ENCODE assay signal across 14 cellular contexts in the genomic region with DNA sequence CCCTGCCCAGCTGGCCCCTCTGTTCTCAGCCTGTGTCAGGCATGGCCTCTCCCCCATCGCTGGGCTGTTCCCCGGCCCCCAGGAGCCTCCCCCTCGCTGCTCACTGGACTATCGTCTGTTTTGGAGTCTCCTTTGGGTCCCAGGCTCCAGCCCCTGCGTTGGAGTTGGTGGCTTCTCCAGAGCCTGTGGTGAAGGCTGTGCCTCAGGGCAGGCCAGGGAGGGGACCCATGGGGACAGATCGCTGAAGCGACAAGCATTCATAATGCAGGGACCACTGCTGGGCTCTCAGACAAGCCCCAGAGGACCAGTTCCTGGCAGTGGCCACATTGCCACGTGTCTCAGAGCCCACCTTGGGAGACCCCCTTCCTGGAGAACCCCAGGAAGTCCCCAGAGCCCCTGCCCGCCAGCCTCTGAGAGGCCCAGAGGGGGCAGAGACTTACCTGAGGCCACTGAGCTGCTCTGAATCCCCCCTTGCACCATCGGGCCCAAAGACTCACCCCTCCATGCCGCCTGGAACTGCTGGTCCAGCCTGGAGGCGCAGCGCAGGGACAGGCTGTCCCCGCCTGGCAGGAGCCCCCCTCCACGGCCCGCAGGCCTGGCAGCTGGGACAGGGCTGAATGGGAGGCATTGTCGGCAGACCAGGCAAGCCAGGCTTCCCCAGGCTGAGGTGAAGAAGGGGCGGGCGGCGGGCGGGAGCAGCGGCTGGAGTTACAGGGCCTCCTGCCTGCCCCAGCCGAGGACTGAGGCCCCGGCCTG. TPM values are rescaled to one million over a fixed set of nuclear protein-coding genes. Genes with fewer than 3 reads are reported as not detected.
A peak's percentile ranks its signal among the peaks of the same experiment; 100 is the strongest.
DNase-seq lines count a peak whose midpoint lies in the region; ATAC-seq and TF ChIP-seq lines count a peak whose summit lies in the region.
"Had no signal": no experiment of that assay in that cellular context is flagged by ENCODE, and none has a peak within 500 bp of the region (broad histone marks: within the 10 kb centered on the region; RNA-seq: fewer than 3 reads in every experiment).

A gene with protein sequence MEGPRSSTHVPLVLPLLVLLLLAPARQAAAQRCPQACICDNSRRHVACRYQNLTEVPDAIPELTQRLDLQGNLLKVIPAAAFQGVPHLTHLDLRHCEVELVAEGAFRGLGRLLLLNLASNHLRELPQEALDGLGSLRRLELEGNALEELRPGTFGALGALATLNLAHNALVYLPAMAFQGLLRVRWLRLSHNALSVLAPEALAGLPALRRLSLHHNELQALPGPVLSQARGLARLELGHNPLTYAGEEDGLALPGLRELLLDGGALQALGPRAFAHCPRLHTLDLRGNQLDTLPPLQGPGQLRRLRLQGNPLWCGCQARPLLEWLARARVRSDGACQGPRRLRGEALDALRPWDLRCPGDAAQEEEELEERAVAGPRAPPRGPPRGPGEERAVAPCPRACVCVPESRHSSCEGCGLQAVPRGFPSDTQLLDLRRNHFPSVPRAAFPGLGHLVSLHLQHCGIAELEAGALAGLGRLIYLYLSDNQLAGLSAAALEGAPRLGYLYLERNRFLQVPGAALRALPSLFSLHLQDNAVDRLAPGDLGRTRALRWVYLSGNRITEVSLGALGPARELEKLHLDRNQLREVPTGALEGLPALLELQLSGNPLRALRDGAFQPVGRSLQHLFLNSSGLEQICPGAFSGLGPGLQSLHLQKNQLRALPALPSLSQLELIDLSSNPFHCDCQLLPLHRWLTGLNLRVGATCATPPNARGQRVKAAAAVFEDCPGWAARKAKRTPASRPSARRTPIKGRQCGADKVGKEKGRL (minus strand): TSS at position 555 of the 756 bp plus-strand sequence. CDS start 50 bp downstream, at position 505.

- H3K4me3 ChIP-seq in breast epithelium (peak within 1 kb of the TSS in 1 of 3 donors; percentile 7), mammary epithelial cell (replicated peaks in 1 of 3; ENCODE audit: insufficient read depth in 1 of 3, low read depth in 2 of 3, low read length in 3 of 3) (no peak within 1 kb of the TSS), transverse colon (no peak within 1 kb of the TSS)
- H3K4me3 ChIP-seq: GM23248 had no signal

- BruUV-seq in mammary epithelial cell (replicated peaks; lab: Mats Ljungman, UMichigan): no TSS peak

- peaks cover 11% of the 10 kb centered on the region for H3K4me1 Mint-ChIP-seq in central memory CD8-positive, alpha-beta T cell
- H3K4me1 Mint-ChIP-seq in memory B cell: peaks cover 9% of the 10 kb centered on the region
- H3K4me1 Mint-ChIP-seq in activated T-helper 1 cell treated with anti-CD3 and anti-CD28 coated beads, Interleukin-12 subunit alpha, Interleukin-12 subunit beta, Interleukin-2, Interleukin-4 antibody, amounts not matched to agents 30 ng/mL and 10 ng/mL and 1 ng/mL, durations not matched to agents 14 hours and 24 hours and 36 hours (ENCODE audit: low read depth): no peaks in the 10 kb centered on the region

- no peak for ATAC-seq in central memory CD8-positive, alpha-beta T cell (replicated peaks; ENCODE audit: extremely low read depth, poor library complexity, severe bottlenecking)
- no peak for ATAC-seq in memory B cell (ENCODE audit: low read depth)
- no peak for ATAC-seq in GM18505 (IDR thresholded peaks at IDR 0.05; ENCODE audit: unreplicated experiment)

- 37% methylated on average over 14 of the region's 24 CpGs for WGBS in mammary epithelial cell (ENCODE audit: low coverage, missing lambda C conversion rate)
- 71% methylated on average over 22 of the region's 24 CpGs; no CpG with 5 or more reads in 1 of the 2 donors for WGBS in transverse colon (ENCODE audit: low coverage in 1 of 2), 2 donors

- DNase-seq in breast epithelium (ENCODE audit: low spot score in 2 of 2): peak in 1 of 2 donors; percentile 84
- DNase-seq in mammary epithelial cell: no peak
- DNase-seq in central memory CD8-positive, alpha-beta T cell (ENCODE audit: low spot score in 2 of 2): no peak
- no peak for DNase-seq in memory B cell (ENCODE audit: low spot score in 2 of 2)
- DNase-seq in transverse colon: no peak
- DNase-seq in activated T-helper 1 cell treated with anti-CD3 and anti-CD28 coated beads, Interleukin-12 subunit alpha, Interleukin-12 subunit beta, Interleukin-2, Interleukin-4 antibody, amounts not matched to agents 30 ng/mL and 10 ng/mL and 1 ng/mL, durations not matched to agents 14 hours and 24 hours and 36 hours (ENCODE audit: low spot score): no peak
- DNase-seq in NCI-H2196 treated with DMSO at 0.1 percent for 48 hours (lab: John Stamatoyannopoulos, UW; ENCODE audit: unreplicated experiment): no peak
- DNase-seq: activated CD4-positive, alpha-beta T cell treated with anti-CD3 and anti-CD28 coated beads for 48 hours; naive B cell had no signal

- peak within 1 kb of the TSS; percentile 44 for H3K4me3 Mint-ChIP-seq in central memory CD8-positive, alpha-beta T cell
- H3K4me3 Mint-ChIP-seq in memory B cell: peak within 1 kb of the TSS; percentile 24
- no peak within 1 kb of the TSS for H3K4me3 Mint-ChIP-seq in activated T-helper 1 cell treated with anti-CD3 and anti-CD28 coated beads, Interleukin-12 subunit alpha, Interleukin-12 subunit beta, Interleukin-2, Interleukin-4 antibody, amounts not matched to agents 30 ng/mL and 10 ng/mL and 1 ng/mL, durations not matched to agents 14 hours and 24 hours and 36 hours
- H3K4me3 Mint-ChIP-seq: activated naive CD4-positive, alpha-beta T cell treated with anti-CD3 and anti-CD28 coated beads, Interleukin-2, amount 50 U/mL, for 24 hours; stimulated activated naive CD8-positive, alpha-beta T cell treated with anti-CD3 and anti-CD28 coated beads, Interleukin-15, Interleukin-2, amounts not matched to agents 100 ng/mL and 50 ng/mL, for 24 hours had no signal

- no peak within 1 kb of the TSS for H2AFZ ChIP-seq in mammary epithelial cell (ENCODE audit: low read depth, low read length)
- H2AFZ ChIP-seq: GM23248 had no signal

- no peaks in the 10 kb centered on the region for H3K9me3 ChIP-seq in breast epithelium
- H3K9me3 ChIP-seq in mammary epithelial cell (replicated peaks; ENCODE audit: insufficient read depth, low read length): no peaks in the 10 kb centered on the region
- no peaks in the 10 kb centered on the region for H3K9me3 ChIP-seq in transverse colon

- H4K20me1 ChIP-seq in mammary epithelial cell (ENCODE audit: insufficient read depth, low read length): no peaks in the 10 kb centered on the region

- CTCF ChIA-PET in mammary epithelial cell (lab: Charles Lee; ENCODE audit: low non-redundant PET): no interaction called here

- no peak for TF ChIP-seq EP300 in transverse colon (IDR thresholded peaks at IDR 0.05; ENCODE audit: low read depth)

- H3K4me1 ChIP-seq in breast epithelium (peaks cover 0 to 4% of the 10 kb centered on the region in 2 donors), mammary epithelial cell (ENCODE audit: insufficient read depth, low read length) (peaks cover 27% of the 10 kb centered on the region), transverse colon (peaks cover 6 to 15% (median 13%) of the 10 kb centered on the region in 4 donors)

- H3K36me3 Mint-ChIP-seq in central memory CD8-positive, alpha-beta T cell (ENCODE audit: insufficient read depth): peaks cover 11% of the 10 kb centered on the region
- no peaks in the 10 kb centered on the region for H3K36me3 Mint-ChIP-seq in memory B cell
- H3K36me3 Mint-ChIP-seq in activated T-helper 1 cell treated with anti-CD3 and anti-CD28 coated beads, Interleukin-12 subunit alpha, Interleukin-12 subunit beta, Interleukin-2, Interleukin-4 antibody, amounts not matched to agents 30 ng/mL and 10 ng/mL and 1 ng/mL, durations not matched to agents 14 hours and 24 hours and 36 hours (ENCODE audit: low read depth): no peaks in the 10 kb centered on the region
- H3K36me3 Mint-ChIP-seq: naive B cell had no signal

- no peak within 1 kb of the TSS for H3K27ac Mint-ChIP-seq in central memory CD8-positive, alpha-beta T cell (ENCODE audit: low read depth)
- peak within 1 kb of the TSS; percentile 19 for H3K27ac Mint-ChIP-seq in memory B cell
- no peak within 1 kb of the TSS for H3K27ac Mint-ChIP-seq in activated T-helper 1 cell treated with anti-CD3 and anti-CD28 coated beads, Interleukin-12 subunit alpha, Interleukin-12 subunit beta, Interleukin-2, Interleukin-4 antibody, amounts not matched to agents 30 ng/mL and 10 ng/mL and 1 ng/mL, durations not matched to agents 14 hours and 24 hours and 36 hours
- H3K27ac Mint-ChIP-seq: activated naive CD4-positive, alpha-beta T cell treated with anti-CD3 and anti-CD28 coated beads, Interleukin-2, amount 50 U/mL, for 24 hours; B cell; stimulated activated naive CD8-positive, alpha-beta T cell treated with anti-CD3 and anti-CD28 coated beads, Interleukin-15, Interleukin-2, amounts not matched to agents 100 ng/mL and 50 ng/mL, for 24 hours had no signal

- TF ChIP-seq CTCF in breast epithelium (IDR thresholded peaks at IDR 0.05) (no peak), mammary epithelial cell (conservative IDR thresholded peaks at IDR 0.05 in 1 of 2, IDR thresholded peaks at IDR 0.05 in 1 of 2; ENCODE audit: extremely low read depth in 1 of 2, insufficient read depth in 1 of 2, low read depth in 1 of 2, low read length in 2 of 2) (no peak), transverse colon (IDR thresholded peaks at IDR 0.05) (no peak)

- H3K79me2 ChIP-seq in mammary epithelial cell (ENCODE audit: insufficient read depth, low read length): no peaks in the 10 kb centered on the region

- H3K36me3 ChIP-seq in breast epithelium (no peaks in the 10 kb centered on the region), mammary epithelial cell (ENCODE audit: insufficient read depth, low read length) (no peaks in the 10 kb centered on the region), transverse colon (no peaks in the 10 kb centered on the region)

- in situ Hi-C loops in mammary epithelial cell (cut with MboI; ENCODE audit: low sequenced_read_pairs in 2 of 2) (no loop called here), transverse colon (cut with MboI; ENCODE audit: low pct_ligation_motif_present in 1 of 4, low pct_unique_long_range_greater_than_20kb in 1 of 4, low sequenced_read_pairs in 3 of 4) (no loop called here)

- H3K27me3 ChIP-seq in breast epithelium (no peaks in the 10 kb centered on the region), mammary epithelial cell (ENCODE audit: insufficient read depth, low read length) (no peaks in the 10 kb centered on the region), transverse colon (no peaks in the 10 kb centered on the region)

- H3K4me2 ChIP-seq in mammary epithelial cell (ENCODE audit: insufficient read depth, low read depth, low read length): no peak within 1 kb of the TSS

- intact Hi-C loops in breast epithelium (cut with DNase I; ENCODE audit: low total_unique reads) (no loop called here), mammary epithelial cell (cut with micrococcal nuclease) (no loop called here), transverse colon (cut with DNase I; ENCODE audit: low total_unique reads) (no loop called here)
- intact Hi-C loops in activated T-helper 1 cell treated with anti-CD3 and anti-CD28 coated beads, Interleukin-12 subunit alpha, Interleukin-12 subunit beta, Interleukin-2, Interleukin-4 antibody, amounts not matched to agents 30 ng/mL and 10 ng/mL and 1 ng/mL, durations not matched to agents 14 hours and 24 hours and 36 hours (cut with micrococcal nuclease): no loop called here

- H3K9ac ChIP-seq in mammary epithelial cell (ENCODE audit: insufficient read depth, low read length): no peak within 1 kb of the TSS
- H3K9ac ChIP-seq: GM23248 had no signal

- no peaks in the 10 kb centered on the region for H3K27me3 Mint-ChIP-seq in central memory CD8-positive, alpha-beta T cell
- H3K27me3 Mint-ChIP-seq in memory B cell: no peaks in the 10 kb centered on the region
- H3K27me3 Mint-ChIP-seq in activated T-helper 1 cell treated with anti-CD3 and anti-CD28 coated beads, Interleukin-12 subunit alpha, Interleukin-12 subunit beta, Interleukin-2, Interleukin-4 antibody, amounts not matched to agents 30 ng/mL and 10 ng/mL and 1 ng/mL, durations not matched to agents 14 hours and 24 hours and 36 hours (ENCODE audit: insufficient read depth): peaks cover 2% of the 10 kb centered on the region
- H3K27me3 Mint-ChIP-seq: activated naive CD4-positive, alpha-beta T cell treated with anti-CD3 and anti-CD28 coated beads, Interleukin-2, amount 50 U/mL, for 24 hours; B cell; naive B cell; stimulated activated naive CD8-positive, alpha-beta T cell treated with anti-CD3 and anti-CD28 coated beads, Interleukin-15, Interleukin-2, amounts not matched to agents 100 ng/mL and 50 ng/mL, for 24 hours had no signal

- dilution Hi-C loops in mammary epithelial cell (cut with HindIII; ENCODE audit: low sequenced_read_pairs): no loop called here

- no peaks in the 10 kb centered on the region for H3K9me3 Mint-ChIP-seq in central memory CD8-positive, alpha-beta T cell
- H3K9me3 Mint-ChIP-seq in memory B cell: no peaks in the 10 kb centered on the region
- H3K9me3 Mint-ChIP-seq in activated T-helper 1 cell treated with anti-CD3 and anti-CD28 coated beads, Interleukin-12 subunit alpha, Interleukin-12 subunit beta, Interleukin-2, Interleukin-4 antibody, amounts not matched to agents 30 ng/mL and 10 ng/mL and 1 ng/mL, durations not matched to agents 14 hours and 24 hours and 36 hours: no peaks in the 10 kb centered on the region
- H3K9me3 Mint-ChIP-seq: activated naive CD4-positive, alpha-beta T cell treated with anti-CD3 and anti-CD28 coated beads, Interleukin-2, amount 50 U/mL, for 24 hours; stimulated activated naive CD8-positive, alpha-beta T cell treated with anti-CD3 and anti-CD28 coated beads, Interleukin-15, Interleukin-2, amounts not matched to agents 100 ng/mL and 50 ng/mL, for 24 hours had no signal

- TF ChIP-seq POLR2A in breast epithelium (IDR thresholded peaks at IDR 0.05) (no peak), transverse colon (IDR thresholded peaks at IDR 0.05) (no peak), GM18505 (IDR thresholded peaks at IDR 0.05; ENCODE audit: borderline replicate concordance, extremely low read depth, insufficient read depth, insufficient read length) (no peak)

- H3K27ac ChIP-seq in breast epithelium (peak within 1 kb of the TSS; percentile 74 to 78), mammary epithelial cell (ENCODE audit: insufficient read depth, low read depth, low read length) (no peak within 1 kb of the TSS), transverse colon (peak within 1 kb of the TSS in 3 of 4 donors; percentile 18 to 34 (median 33))
- H3K27ac ChIP-seq: GM23248 had no signal

RNA-seq across cellular contexts. Expression of the gene that starts here (rescaled TPM):
- total RNA-seq in breast epithelium (1 to 10 TPM; 1.3 to 3.7 (median 1.4) TPM), mammary epithelial cell (1 to 10 TPM; 1.8 to 3.3 TPM), transverse colon (10 to 100 TPM in 1 of 4 donors, 1 to 10 TPM in 3; 3.0 to 20.6 (median 5.3) TPM)
- 1.1 TPM for polyA plus RNA-seq in mammary epithelial cell
- not detected for polyA minus RNA-seq in mammary epithelial cell
- total RNA-seq in activated T-helper 1 cell treated with anti-CD3 and anti-CD28 coated beads, Interleukin-12 subunit alpha, Interleukin-12 subunit beta, Interleukin-2, Interleukin-4 antibody, amounts not matched to agents 30 ng/mL and 10 ng/mL and 1 ng/mL, durations not matched to agents 14 hours and 24 hours and 36 hours: 0.36 and 0.66 TPM in 2 replicates
